ENCODE assay signal across 8 cellular contexts in the genomic region with DNA sequence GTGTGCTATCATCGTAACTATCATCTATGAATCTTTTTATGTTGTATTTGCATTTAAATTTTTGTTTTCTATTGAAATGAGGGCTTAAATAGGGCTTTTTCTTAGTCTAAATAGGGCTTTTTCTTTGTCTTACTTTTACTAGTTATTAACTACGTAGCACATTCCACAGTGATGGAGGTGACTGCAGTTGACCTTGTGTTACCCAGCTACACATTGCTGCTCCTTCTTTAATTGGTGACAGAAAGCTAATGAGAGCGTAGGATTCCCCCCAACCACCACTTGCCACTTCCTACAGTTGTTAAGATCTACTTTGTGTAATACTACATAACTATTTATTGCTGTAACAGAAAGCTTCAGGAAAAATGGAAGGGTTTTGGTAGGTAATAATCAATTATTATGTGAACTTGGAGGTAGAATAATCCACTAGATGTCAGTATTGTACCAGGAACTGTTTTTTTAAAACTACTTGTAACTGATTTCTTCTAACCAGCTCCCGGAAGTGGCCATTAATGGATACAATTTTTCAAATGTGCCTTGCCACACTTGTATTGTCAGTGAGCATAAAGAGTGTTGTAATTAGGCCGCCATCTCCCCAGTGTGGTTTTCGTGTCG. TPM values are rescaled to one million over a fixed set of nuclear protein-coding genes. Genes with fewer than 3 reads are reported as not detected.
DNase-seq lines count a peak whose midpoint lies in the region; ATAC-seq and TF ChIP-seq lines count a peak whose summit lies in the region.

No MANE protein-coding gene starts in this region.

- peak; percentile 68 for ATAC-seq in GM18502 (IDR thresholded peaks at IDR 0.05; ENCODE audit: poor library complexity, unreplicated experiment)
- peak; percentile 75 for ATAC-seq in Panc1
- no peak for ATAC-seq in HG02642 (IDR thresholded peaks at IDR 0.05; ENCODE audit: poor library complexity, unreplicated experiment)
- no peak for ATAC-seq in GM21367 (IDR thresholded peaks at IDR 0.05; ENCODE audit: unreplicated experiment)

- no peaks in the 10 kb centered on the region for H3K9me2 ChIP-seq in Karpas-422 (replicated peaks; ENCODE audit: insufficient read depth, low read length)

- H4K20me1 ChIP-seq in Karpas-422 (ENCODE audit: insufficient read depth, low read depth, low read length): peaks cover 7% of the 10 kb centered on the region; the same call in 1 of the 2 replicates

- H3K4me2 ChIP-seq in Karpas-422 (ENCODE audit: low read depth, low read length, poor library complexity, severe bottlenecking): no peak overlapping the region

- CTCF ChIA-PET in Panc1 (lab: Charles Lee): interaction anchor here (0.6 to 1.3 kb wide), 3 partner anchors 17 to 1262 kb away, joined by 3 read pairs; no protein-coding TSS in a partner anchor

- in situ Hi-C loops in ACHN (cut with HindIII; ENCODE audit: low pct_ligation_motif_present, low pct_unique_long_range_greater_than_20kb, low sequenced_read_pairs) (no loop called here), Panc1 (cut with HindIII; ENCODE audit: low pct_unique_long_range_greater_than_20kb, low sequenced_read_pairs) (no loop called here)

- no peaks in the 10 kb centered on the region for H3K27me3 ChIP-seq in Karpas-422 (ENCODE audit: low read length)
- no peaks in the 10 kb centered on the region for H3K27me3 ChIP-seq in Panc1 (ENCODE audit: control insufficient read depth, insufficient read depth, low read length)

- no TSS peak for BruUV-seq in Panc1 (replicated peaks; lab: Mats Ljungman, UMichigan)

- H3K9me3 ChIP-seq in Karpas-422 (ENCODE audit: low read length): no peaks in the 10 kb centered on the region
- no peaks in the 10 kb centered on the region for H3K9me3 ChIP-seq in Panc1 (ENCODE audit: control insufficient read depth, insufficient read depth, low read depth, low read length)

- no peak overlapping the region for H3K27ac ChIP-seq in Karpas-422 (ENCODE audit: low read length)
- no peak overlapping the region for H3K27ac ChIP-seq in Panc1 (ENCODE audit: low read length)

- H2AFZ ChIP-seq in Karpas-422 (ENCODE audit: low read length): no peak overlapping the region

- DNase-seq in ACHN: peak; percentile 67
- DNase-seq in Karpas-422: peak; percentile 72
- DNase-seq in Panc1 (ENCODE audit: low read depth, low spot score): no peak
- DNase-seq in fibroblast of mammary gland (ENCODE audit: low read depth): peak; percentile 61
- no peak for DNase-seq in retinal pigment epithelial cell (ENCODE audit: low read depth)

- POLR2A ChIA-PET in Panc1 (lab: Charles Lee): no interaction called here

- intact Hi-C loops in Panc1 (cut with micrococcal nuclease; ENCODE audit: unreplicated experiment): no loop called here

- H3K36me3 ChIP-seq in Karpas-422 (ENCODE audit: insufficient read depth, low read length): peaks cover 73% of the 10 kb centered on the region; the same call in 1 of the 2 replicates
- peaks cover 48% of the 10 kb centered on the region for H3K36me3 ChIP-seq in Panc1 (ENCODE audit: control insufficient read depth, insufficient read depth, low read length)

- H3K4me3 ChIP-seq in Karpas-422 (ENCODE audit: low read length) (no peak overlapping the region), Panc1 (ENCODE audit: low read depth in 2 of 2, low read length in 2 of 2) (no peak overlapping the region), fibroblast of mammary gland (ENCODE audit: control insufficient read depth, low read depth, low read length) (no peak overlapping the region), retinal pigment epithelial cell (ENCODE audit: low read length) (no peak overlapping the region)

- H3K4me1 ChIP-seq in Karpas-422 (ENCODE audit: low read length): no peaks in the 10 kb centered on the region
- H3K4me1 ChIP-seq in Panc1 (ENCODE audit: control insufficient read depth, insufficient read depth, low read length): no peaks in the 10 kb centered on the region

- peak; percentile 65 for TF ChIP-seq CTCF in Panc1 (IDR thresholded peaks at IDR 0.05)
- peak; percentile 53 for TF ChIP-seq CTCF in fibroblast of mammary gland (conservative IDR thresholded peaks at IDR 0.05; ENCODE audit: control insufficient read depth, insufficient read depth, low read depth, low read length)
- peak; percentile 34 for TF ChIP-seq CTCF in retinal pigment epithelial cell (conservative IDR thresholded peaks at IDR 0.05; ENCODE audit: low read depth, low read length)

- no peak overlapping the region for H3K9ac ChIP-seq in Karpas-422 (ENCODE audit: low read length)

- H3K79me2 ChIP-seq in Karpas-422 (ENCODE audit: low read length): peaks cover 20% of the 10 kb centered on the region

RNA-seq across cellular contexts. Expression of a gene that starts 18.0 kb away (rescaled TPM):
- 41.4 and 44.2 TPM in 2 replicates for total RNA-seq in Karpas-422 (2014; rRNA removed; shearing (Covaris generic); ENCODE audit: low replicate concordance)
- 57.8 TPM for total RNA-seq in Panc1 (2021; ENCODE audit: unreplicated experiment)
- 38.3 TPM for polyA plus RNA-seq in Panc1 (2012; ENCODE audit: insufficient read length)

RNA-seq across cellular contexts. Expression of a gene that starts 18.1 kb away (rescaled TPM):
- 11.8 and 25.3 TPM in 2 replicates for total RNA-seq in Karpas-422 (2014; rRNA removed; shearing (Covaris generic); ENCODE audit: low replicate concordance)
- 9.9 TPM for total RNA-seq in Panc1 (2021; ENCODE audit: unreplicated experiment)
- 4.4 TPM for polyA plus RNA-seq in Panc1 (2012; ENCODE audit: insufficient read length)

RNA-seq across cellular contexts. Expression of a gene that starts 36.0 kb away (rescaled TPM):
- total RNA-seq in Karpas-422 (2014; rRNA removed; shearing (Covaris generic); ENCODE audit: low replicate concordance): not detected in 2 replicates
- total RNA-seq in Panc1 (2021; ENCODE audit: unreplicated experiment): 0.69 TPM
- 1.3 TPM for polyA plus RNA-seq in Panc1 (2012; ENCODE audit: insufficient read length)

Comparison
In these comparisons a context has a peak if more than half of its experiments do, and no peak if none do; other contexts are left out.
1. DNase-seq: peak in ACHN (single experiment), Karpas-422 (single experiment) and fibroblast of mammary gland (single experiment); none in Panc1 (single experiment) and retinal pigment epithelial cell (single experiment).
2. ATAC-seq: peak in GM18502 (single experiment) and Panc1 (single experiment); none in HG02642 (single experiment) and GM21367 (single experiment).
3. Peak in every context shown above with its lines, with median percentiles within 50 percentile points of each other: CTCF ChIP-seq.